8 cellular contexts compared by ENCODE assay signal in the genomic region with DNA sequence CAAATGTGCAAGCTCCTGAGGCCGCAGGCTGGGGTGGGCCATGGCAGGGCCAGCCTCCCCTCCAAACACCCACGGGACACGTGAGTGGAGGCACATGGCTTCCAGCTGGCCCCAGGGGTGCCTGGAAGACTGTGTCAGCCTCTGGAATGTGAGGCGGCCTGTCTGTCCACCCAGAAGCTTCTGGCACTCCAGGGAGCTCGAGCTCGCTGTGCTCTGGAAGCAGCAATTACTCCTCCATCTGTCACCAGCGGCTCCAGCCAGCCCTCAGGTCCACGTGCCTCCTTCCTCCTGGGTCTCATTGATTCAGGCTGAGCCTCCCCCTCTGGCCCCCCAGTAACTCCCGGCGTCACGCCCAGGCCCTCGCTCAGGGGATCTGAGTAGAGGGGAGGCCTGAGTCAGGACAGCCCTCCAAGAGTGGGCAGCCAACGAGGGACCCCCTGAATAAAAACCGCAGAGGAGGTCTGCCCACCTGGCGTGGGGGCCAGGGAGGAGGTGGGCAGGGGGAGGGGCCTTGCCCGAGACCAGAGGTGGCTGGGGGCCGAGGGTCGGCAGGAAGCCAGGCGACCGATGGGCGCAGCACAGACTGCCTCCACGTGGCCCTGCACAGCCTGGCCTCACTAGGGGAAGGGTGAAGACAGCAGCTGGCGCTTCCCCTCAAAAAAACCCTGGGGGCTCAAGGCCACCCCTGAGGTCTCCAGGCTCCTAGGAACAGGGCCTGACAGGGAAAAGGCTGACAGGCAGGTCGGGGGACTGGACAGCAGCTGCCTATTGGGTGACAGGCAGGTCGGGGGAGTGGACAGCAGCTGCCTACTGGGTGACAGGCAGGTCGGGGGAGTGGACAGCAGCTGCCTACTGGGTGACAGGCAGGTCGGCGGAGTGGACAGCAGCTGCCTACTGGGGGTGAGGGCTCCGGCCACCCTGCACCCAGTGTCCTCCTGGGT. TPM values are rescaled to one million over a fixed set of nuclear protein-coding genes. Genes with fewer than 3 reads are reported as not detected.
A peak's percentile ranks its signal among the peaks of the same experiment; 100 is the strongest.
DNase-seq lines count a peak whose midpoint lies in the region; ATAC-seq and TF ChIP-seq lines count a peak whose summit lies in the region.

No MANE protein-coding gene starts in this region.

- intact Hi-C loops in activated CD4-positive, alpha-beta memory T cell treated with anti-CD3 and anti-CD28 coated beads for 36 hours (cut with micrococcal nuclease) = no loop called here

- H3K4me3 Mint-ChIP-seq in activated CD4-positive, alpha-beta memory T cell treated with anti-CD3 and anti-CD28 coated beads for 36 hours = no peak overlapping the region

- POLR2A ChIA-PET in HEK293T (lab: Yijun Ruan, JAX) = interaction anchor here (1.1 to 4.4 kb wide), 6 partner anchors 9 to 37 kb away, joined by 3 to 30 read pairs (median 4); partner anchors contain the start of gene PIEZO1
- POLR2A ChIA-PET in activated CD4-positive, alpha-beta memory T cell treated with anti-CD3 and anti-CD28 coated beads for 36 hours (lab: Charles Lee) = interaction anchor here (1.4 kb wide), 1 partner anchor 10 kb away, joined by 3 read pairs; no protein-coding TSS in a partner anchor

- H3K9me3 Mint-ChIP-seq in activated CD4-positive, alpha-beta memory T cell treated with anti-CD3 and anti-CD28 coated beads for 36 hours = no peaks in the 10 kb centered on the region

- DNase-seq in HEK293T (ENCODE audit: extremely low spot score) (no peak), amniotic epithelial cell (ENCODE audit: low read depth) (peak; percentile 82), iris pigment epithelial cell (ENCODE audit: low read depth) (peak; percentile 88), stromal cell of bone marrow (ENCODE audit: low read depth) (peak; percentile 72), NCI-H526 treated with DMSO at 0.1 percent for 48 hours (lab: John Stamatoyannopoulos, UW) (no peak)
- no peak for DNase-seq in activated CD4-positive, alpha-beta memory T cell treated with anti-CD3 and anti-CD28 coated beads for 36 hours

- no peaks in the 10 kb centered on the region for H3K36me3 Mint-ChIP-seq in activated CD4-positive, alpha-beta memory T cell treated with anti-CD3 and anti-CD28 coated beads for 36 hours

- H3K4me1 Mint-ChIP-seq in activated CD4-positive, alpha-beta memory T cell treated with anti-CD3 and anti-CD28 coated beads for 36 hours (ENCODE audit: low read depth) = peaks cover 34% of the 10 kb centered on the region

- no peak overlapping the region for H3K27ac Mint-ChIP-seq in activated CD4-positive, alpha-beta memory T cell treated with anti-CD3 and anti-CD28 coated beads for 36 hours

- ATAC-seq in GM18873 (IDR thresholded peaks at IDR 0.05; ENCODE audit: low FRiP score, unreplicated experiment) (no peak), HG02642 (IDR thresholded peaks at IDR 0.05; ENCODE audit: poor library complexity, unreplicated experiment) (no peak)

- CTCF ChIA-PET in HEK293T (lab: Yijun Ruan, JAX) = interaction anchor here (1.0 to 1.1 kb wide), 3 partner anchors 18 to 36 kb away, joined by 4 to 7 read pairs (median 5); no protein-coding TSS in a partner anchor
- CTCF ChIA-PET in activated CD4-positive, alpha-beta memory T cell treated with anti-CD3 and anti-CD28 coated beads for 36 hours (lab: Charles Lee) = interaction anchor here (1.0 to 1.7 kb wide), 4 partner anchors 27 to 35 kb away, joined by 3 to 6 read pairs (median 4); no protein-coding TSS in a partner anchor

- no peaks in the 10 kb centered on the region for H3K27me3 Mint-ChIP-seq in activated CD4-positive, alpha-beta memory T cell treated with anti-CD3 and anti-CD28 coated beads for 36 hours

TF ChIP-seq in HEK293T, 16 proteins besides CTCF, POLR2A, EP300 and RAD21:
- TF ChIP-seq FOXA1 (IDR thresholded peaks at IDR 0.05) (no peak), NFRKB (IDR thresholded peaks at IDR 0.05) (no peak), PKNOX1 (IDR thresholded peaks at IDR 0.05) (peak; percentile 20; the same call in 1 of the 2 replicates)

RNA-seq across cellular contexts. Expression of gene PIEZO1, which starts 11.9 kb away (rescaled TPM):
- total RNA-seq in activated CD4-positive, alpha-beta memory T cell treated with anti-CD3 and anti-CD28 coated beads for 36 hours = 100 to 1,000 TPM; 221 to 234 TPM

RNA-seq across cellular contexts. Expression of gene CDT1, which starts 30.4 kb away (rescaled TPM):
- total RNA-seq in activated CD4-positive, alpha-beta memory T cell treated with anti-CD3 and anti-CD28 coated beads for 36 hours = 100 to 1,000 TPM; 169 to 183 TPM

RNA-seq across cellular contexts. Expression of gene APRT, which starts 38.6 kb away (rescaled TPM):
- total RNA-seq in activated CD4-positive, alpha-beta memory T cell treated with anti-CD3 and anti-CD28 coated beads for 36 hours = 100 to 1,000 TPM; 270 to 272 TPM

Comparison
In these comparisons a context has a peak if more than half of its experiments do, and no peak if none do; other contexts are left out.
1. DNase-seq: peak in amniotic epithelial cell (single experiment), iris pigment epithelial cell (single experiment) and stromal cell of bone marrow (single experiment); none in HEK293T (single experiment), activated CD4-positive, alpha-beta memory T cell treated with anti-CD3 and anti-CD28 coated beads for 36 hours (single experiment) and NCI-H526 treated with DMSO at 0.1 percent for 48 hours (single experiment).